In genomic region chr13:41059896-41060722, GRCh38 we compare ENCODE assay signal across 8 cellular contexts. TPM values are rescaled to one million over a fixed set of nuclear protein-coding genes. Genes with fewer than 3 reads are reported as not detected.
DNase-seq lines count a peak whose midpoint lies in the region; ATAC-seq and TF ChIP-seq lines count a peak whose summit lies in the region.

No MANE protein-coding gene starts in this region.

- peak; percentile 44 for ATAC-seq in GM21529 (IDR thresholded peaks at IDR 0.05; ENCODE audit: unreplicated experiment)
- ATAC-seq in stimulated activated naive CD8-positive, alpha-beta T cell treated with anti-CD3 and anti-CD28 coated beads, Interleukin-15, Interleukin-2, amounts not matched to agents 100 U/mL and 50 U/mL, for 24 hours: peak; percentile 71

- H3K27ac Mint-ChIP-seq in activated T-helper 2 cell treated with anti-CD3 and anti-CD28 coated beads, Interferon-gamma antibody, Interleukin-2, Interleukin-4, amounts not matched to agents 10 μg/mL and 5 μg/mL and 100 μg/mL, durations not matched to agents 14 hours and 24 hours and 36 hours: peak overlapping the region; percentile 100
- H3K27ac Mint-ChIP-seq in nephron progenitor cell: peak overlapping the region; percentile 100

- peak overlapping the region; percentile 81 for H3K4me3 ChIP-seq in Jurkat, Clone E6-1 (ENCODE audit: low read length)
- H3K4me3 ChIP-seq in fibroblast of the aortic adventitia (ENCODE audit: low read depth, low read length): peak overlapping the region; percentile 86

- DNase-seq in DMS53 treated with DMSO at 0.1 percent for 48 hours (lab: John Stamatoyannopoulos, UW; ENCODE audit: unreplicated experiment) (peak; percentile 39), RPMI8226 (peak; percentile 87), fibroblast of the aortic adventitia (ENCODE audit: low read depth) (peak; percentile 86), nephron progenitor cell (peak; percentile 87)
- DNase-seq in Jurkat, Clone E6-1 (ENCODE audit: low read depth, low spot score): peak; percentile 71
- peak; percentile 67 for DNase-seq in activated T-helper 2 cell treated with anti-CD3 and anti-CD28 coated beads, Interferon-gamma antibody, Interleukin-2, Interleukin-4, amounts not matched to agents 10 μg/mL and 5 μg/mL and 100 μg/mL, durations not matched to agents 14 hours and 24 hours and 36 hours (ENCODE audit: low spot score)
- peak; percentile 88 for DNase-seq in stimulated activated naive CD8-positive, alpha-beta T cell treated with anti-CD3 and anti-CD28 coated beads, Interleukin-15, Interleukin-2, amounts not matched to agents 100 U/mL and 50 U/mL, for 24 hours

- TF ChIP-seq CTCF in fibroblast of the aortic adventitia (IDR thresholded peaks at IDR 0.05; ENCODE audit: insufficient read depth, low read length): peak; percentile 35
- TF ChIP-seq CTCF in nephron progenitor cell (IDR thresholded peaks at IDR 0.05): no peak

- peak overlapping the region; percentile 95 for H3K4me3 Mint-ChIP-seq in activated T-helper 2 cell treated with anti-CD3 and anti-CD28 coated beads, Interferon-gamma antibody, Interleukin-2, Interleukin-4, amounts not matched to agents 10 μg/mL and 5 μg/mL and 100 μg/mL, durations not matched to agents 14 hours and 24 hours and 36 hours (ENCODE audit: low read depth)
- peak overlapping the region; percentile 93 for H3K4me3 Mint-ChIP-seq in nephron progenitor cell

- H3K9me3 Mint-ChIP-seq in activated T-helper 2 cell treated with anti-CD3 and anti-CD28 coated beads, Interferon-gamma antibody, Interleukin-2, Interleukin-4, amounts not matched to agents 10 μg/mL and 5 μg/mL and 100 μg/mL, durations not matched to agents 14 hours and 24 hours and 36 hours: no peaks in the 10 kb centered on the region
- no peaks in the 10 kb centered on the region for H3K9me3 Mint-ChIP-seq in nephron progenitor cell

- intact Hi-C loops in activated T-helper 2 cell treated with anti-CD3 and anti-CD28 coated beads, Interferon-gamma antibody, Interleukin-2, Interleukin-4, amounts not matched to agents 10 μg/mL and 5 μg/mL and 100 μg/mL, durations not matched to agents 14 hours and 24 hours and 36 hours (cut with micrococcal nuclease): loop anchor here (1.0 to 2.0 kb wide), 6 partner anchors 41 to 403 kb away; partner anchors contain the start of genes ELF1 and NAA16

- peaks cover 48% of the 10 kb centered on the region for H3K4me1 Mint-ChIP-seq in activated T-helper 2 cell treated with anti-CD3 and anti-CD28 coated beads, Interferon-gamma antibody, Interleukin-2, Interleukin-4, amounts not matched to agents 10 μg/mL and 5 μg/mL and 100 μg/mL, durations not matched to agents 14 hours and 24 hours and 36 hours (ENCODE audit: low read depth)
- H3K4me1 Mint-ChIP-seq in nephron progenitor cell: peaks cover 68% of the 10 kb centered on the region

- peaks cover 23% of the 10 kb centered on the region for H3K36me3 Mint-ChIP-seq in activated T-helper 2 cell treated with anti-CD3 and anti-CD28 coated beads, Interferon-gamma antibody, Interleukin-2, Interleukin-4, amounts not matched to agents 10 μg/mL and 5 μg/mL and 100 μg/mL, durations not matched to agents 14 hours and 24 hours and 36 hours (ENCODE audit: low read depth)
- H3K36me3 Mint-ChIP-seq in nephron progenitor cell (ENCODE audit: low read depth): peaks cover 4% of the 10 kb centered on the region

- H3K27me3 Mint-ChIP-seq in activated T-helper 2 cell treated with anti-CD3 and anti-CD28 coated beads, Interferon-gamma antibody, Interleukin-2, Interleukin-4, amounts not matched to agents 10 μg/mL and 5 μg/mL and 100 μg/mL, durations not matched to agents 14 hours and 24 hours and 36 hours (ENCODE audit: low read depth): no peaks in the 10 kb centered on the region
- peaks cover 6% of the 10 kb centered on the region for H3K27me3 Mint-ChIP-seq in nephron progenitor cell (ENCODE audit: low read depth, poor library complexity)

RNA-seq across cellular contexts. Expression of gene WBP4, which starts 1.2 kb away (rescaled TPM):
- polyA plus RNA-seq in Jurkat, Clone E6-1 (2012; ENCODE audit: insufficient read depth, insufficient read length): 16.8 TPM
- total RNA-seq in activated T-helper 2 cell treated with anti-CD3 and anti-CD28 coated beads, Interferon-gamma antibody, Interleukin-2, Interleukin-4, amounts not matched to agents 10 μg/mL and 5 μg/mL and 100 μg/mL, durations not matched to agents 14 hours and 24 hours and 36 hours: 13.3 and 13.8 TPM in 2 replicates
- total RNA-seq in fibroblast of the aortic adventitia (ENCODE audit: low replicate concordance): 7.8 and 10.5 TPM in 2 replicates

RNA-seq across cellular contexts. Expression of gene ELF1, which starts 41.0 kb away (rescaled TPM):
- polyA plus RNA-seq in Jurkat, Clone E6-1 (2012; ENCODE audit: insufficient read depth, insufficient read length): 78.5 TPM
- total RNA-seq in activated T-helper 2 cell treated with anti-CD3 and anti-CD28 coated beads, Interferon-gamma antibody, Interleukin-2, Interleukin-4, amounts not matched to agents 10 μg/mL and 5 μg/mL and 100 μg/mL, durations not matched to agents 14 hours and 24 hours and 36 hours: 65.3 and 68.1 TPM in 2 replicates
- 47.0 and 51.0 TPM in 2 replicates for total RNA-seq in fibroblast of the aortic adventitia (ENCODE audit: low replicate concordance)

Comparison
In these comparisons a context has a peak if more than half of its experiments do, and no peak if none do; other contexts are left out.
1. Peak in every context shown above with its lines: DNase-seq, ATAC-seq and H3K4me3 ChIP-seq.